In genomic region chr11:10594407-10594806, GRCh38 we compare ENCODE assay signal across 18 cellular contexts.
A peak's percentile ranks its signal among the peaks of the same experiment; 100 is the strongest.
DNase-seq lines count a peak whose midpoint lies in the region.
"Had no signal": no experiment of that assay in that cellular context is flagged by ENCODE, and none has a peak within 500 bp of the region (broad histone marks: within the 10 kb centered on the region; RNA-seq: fewer than 3 reads in every experiment).

No MANE protein-coding gene starts in this region.

- H3K9me3 ChIP-seq in muscle layer of duodenum (ENCODE audit: control insufficient read depth in 1 of 2, low read length in 2 of 2): no peaks in the 10 kb centered on the region
- H3K9me3 ChIP-seq: neutrophil, SJSA1, testis had no signal

- peaks cover 5% of the 10 kb centered on the region in 2 donors for H3K36me3 ChIP-seq in muscle layer of duodenum (ENCODE audit: control insufficient read depth in 1 of 2, insufficient read depth in 2 of 2, low read length in 2 of 2)
- H3K36me3 ChIP-seq: SJSA1 had no signal

- H3K4me1 ChIP-seq in muscle layer of duodenum (ENCODE audit: control insufficient read depth in 1 of 2, insufficient read depth in 2 of 2, low read length in 2 of 2): peaks cover 0 to 9% of the 10 kb centered on the region in 2 donors
- H3K4me1 ChIP-seq: testis had no signal

- H3K27ac ChIP-seq in epithelial cell of prostate (peak overlapping the region; percentile 100), muscle layer of duodenum (ENCODE audit: low read length) (peak overlapping the region; percentile 15)
- H3K27ac ChIP-seq: GM23248, neutrophil, testis, VCaP had no signal

- H3K4me3 ChIP-seq in muscle layer of duodenum (ENCODE audit: low read depth in 1 of 2, low read length in 2 of 2): no peak overlapping the region
- H3K4me3 ChIP-seq: GM23248, SJSA1, testis had no signal

- DNase-seq in ELR (ENCODE audit: low read depth) (peak; percentile 27), LoVo (ENCODE audit: low spot score) (peak; percentile 41), epithelial cell of prostate (ENCODE audit: low read depth, low spot score) (peak; percentile 98), AG08396 (ENCODE audit: low spot score) (no peak), AML-193 (lab: John Stamatoyannopoulos, UW) (no peak), islet precursor cell (no peak)
- DNase-seq: activated CD4-positive, alpha-beta T cell treated with anti-CD3 and anti-CD28 coated beads, Interleukin-2, amount 50 U/mL, for 4 hours; activated naive CD8-positive, alpha-beta T cell treated with anti-CD3 and anti-CD28 coated beads, Interleukin-2, amount 10 ng/mL, durations not matched to agents 7 days and 5 days; erythroblast; GM23248; NCI-H1417; NCI-H69; stimulated activated CD8-positive, alpha-beta memory T cell treated with anti-CD3 and anti-CD28 coated beads, Interleukin-4, amount 100 ng/mL, for 48 hours; testis had no signal

- no peaks in the 10 kb centered on the region for H3K27me3 ChIP-seq in muscle layer of duodenum (ENCODE audit: low read depth, low read length)
- H3K27me3 ChIP-seq: neutrophil, SJSA1, testis had no signal

Comparison
In these comparisons a context has a peak if more than half of its experiments do, and no peak if none do; other contexts are left out.
1. DNase-seq: peak in ELR (single experiment), LoVo (single experiment) and epithelial cell of prostate (single experiment); none in AG08396 (single experiment), AML-193 (0 of 2) and islet precursor cell (single experiment).